Comparison of ENCODE assay signal across 1 cellular context in the genomic region with DNA sequence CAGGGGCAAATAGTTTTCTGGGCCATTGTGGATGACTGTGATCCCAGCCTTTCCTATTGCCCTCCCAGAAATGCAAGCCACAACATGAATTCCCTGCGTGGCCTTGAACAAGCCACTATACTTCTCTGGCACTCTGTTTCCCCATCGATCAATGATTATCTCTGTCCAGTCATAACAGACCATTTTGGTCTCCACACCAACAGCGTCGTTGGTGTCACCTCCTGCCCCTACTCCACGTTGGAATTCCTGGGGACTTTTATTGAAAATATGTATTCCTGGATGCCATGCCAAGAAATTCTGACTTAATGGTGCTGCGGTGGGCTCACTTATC.
TF ChIP-seq lines count a peak whose summit lies in the region.

No MANE protein-coding gene starts in this region.

TF ChIP-seq in H1, 55 proteins besides CTCF, POLR2A, EP300 and RAD21:
- TF ChIP-seq, protein P1, sequence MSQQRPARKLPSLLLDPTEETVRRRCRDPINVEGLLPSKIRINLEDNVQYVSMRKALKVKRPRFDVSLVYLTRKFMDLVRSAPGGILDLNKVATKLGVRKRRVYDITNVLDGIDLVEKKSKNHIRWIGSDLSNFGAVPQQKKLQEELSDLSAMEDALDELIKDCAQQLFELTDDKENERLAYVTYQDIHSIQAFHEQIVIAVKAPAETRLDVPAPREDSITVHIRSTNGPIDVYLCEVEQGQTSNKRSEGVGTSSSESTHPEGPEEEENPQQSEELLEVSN (IDR thresholded peaks at IDR 0.05): no peak
- no peak for TF ChIP-seq SRF (IDR thresholded peaks at IDR 0.05; ENCODE audit: low read depth, low read length)
- TF ChIP-seq, protein P2, sequence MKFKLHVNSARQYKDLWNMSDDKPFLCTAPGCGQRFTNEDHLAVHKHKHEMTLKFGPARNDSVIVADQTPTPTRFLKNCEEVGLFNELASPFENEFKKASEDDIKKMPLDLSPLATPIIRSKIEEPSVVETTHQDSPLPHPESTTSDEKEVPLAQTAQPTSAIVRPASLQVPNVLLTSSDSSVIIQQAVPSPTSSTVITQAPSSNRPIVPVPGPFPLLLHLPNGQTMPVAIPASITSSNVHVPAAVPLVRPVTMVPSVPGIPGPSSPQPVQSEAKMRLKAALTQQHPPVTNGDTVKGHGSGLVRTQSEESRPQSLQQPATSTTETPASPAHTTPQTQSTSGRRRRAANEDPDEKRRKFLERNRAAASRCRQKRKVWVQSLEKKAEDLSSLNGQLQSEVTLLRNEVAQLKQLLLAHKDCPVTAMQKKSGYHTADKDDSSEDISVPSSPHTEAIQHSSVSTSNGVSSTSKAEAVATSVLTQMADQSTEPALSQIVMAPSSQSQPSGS (IDR thresholded peaks at IDR 0.05; ENCODE audit: low read length): no peak
- no peak for TF ChIP-seq KDM5A (IDR thresholded peaks at IDR 0.05; ENCODE audit: low read length)
- no peak for TF ChIP-seq RNF2 (IDR thresholded peaks at IDR 0.05; ENCODE audit: borderline replicate concordance, low read depth, low read length, missing control alignments, poor library complexity, severe bottlenecking)
- no peak for TF ChIP-seq CHD2 (IDR thresholded peaks at IDR 0.05; ENCODE audit: low read length)
- no peak for TF ChIP-seq JUN (IDR thresholded peaks at IDR 0.05; ENCODE audit: low read depth, low read length)
- no peak for TF ChIP-seq ASH2L (IDR thresholded peaks at IDR 0.05; ENCODE audit: low read length)
- TF ChIP-seq HDAC2 (IDR thresholded peaks at IDR 0.05; ENCODE audit: borderline replicate concordance in 1 of 2, low read depth in 2 of 2, low read length in 2 of 2): no peak
- no peak for TF ChIP-seq HDAC6 (IDR thresholded peaks at IDR 0.05; ENCODE audit: low read depth, low read length)
- no peak for TF ChIP-seq YY1 (IDR thresholded peaks at IDR 0.05; ENCODE audit: low read depth, low read length)
- no peak for TF ChIP-seq RFX5 (IDR thresholded peaks at IDR 0.05; ENCODE audit: borderline replicate concordance, low read depth, low read length)
- no peak for TF ChIP-seq SP1 (IDR thresholded peaks at IDR 0.05; ENCODE audit: low read depth, low read length)
- no peak for TF ChIP-seq POU5F1 (IDR thresholded peaks at IDR 0.05; ENCODE audit: low read depth, low read length)
- no peak for TF ChIP-seq SIRT6 (IDR thresholded peaks at IDR 0.05; ENCODE audit: low read length)
- TF ChIP-seq EGR1 (IDR thresholded peaks at IDR 0.05; ENCODE audit: borderline replicate concordance, low read depth, low read length): no peak
